ENCODE assay signal across 33 cellular contexts in the genomic region with DNA sequence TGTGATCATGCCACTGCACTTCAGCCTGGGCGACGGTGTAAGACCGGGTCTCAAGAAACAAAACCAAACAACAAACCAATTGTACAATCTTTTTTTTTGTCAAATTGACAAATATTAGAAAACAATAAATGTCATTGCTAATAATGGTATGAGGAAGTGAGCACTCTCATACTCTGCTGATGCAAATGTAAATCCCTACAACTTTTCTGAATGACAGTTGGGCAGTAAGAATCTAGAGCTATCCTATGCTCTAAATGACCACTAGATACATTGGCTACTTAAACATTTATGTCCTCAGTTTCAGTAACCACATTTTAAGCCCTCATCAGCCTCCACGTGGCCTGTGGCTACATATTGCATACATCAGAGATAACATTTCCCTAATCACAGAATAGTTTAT.
DNase-seq lines count a peak whose midpoint lies in the region; ATAC-seq, FAIRE-seq and TF ChIP-seq lines count a peak whose summit lies in the region.
"Had no signal": no experiment of that assay in that cellular context is flagged by ENCODE, and none has a peak within 500 bp of the region (broad histone marks: within the 10 kb centered on the region; RNA-seq: fewer than 3 reads in every experiment).

No MANE protein-coding gene starts in this region.

- FAIRE-seq in GM12891 (lab: Jason Lieb, UNC) = no peak
- FAIRE-seq: G401.6, GM18507, kidney, RCC 7860 had no signal

- H3K4me1 ChIP-seq in ascending aorta = no peaks in the 10 kb centered on the region
- H3K4me1 ChIP-seq: neural progenitor cell, parathyroid adenoma, thyroid gland, vagina had no signal

- DNase-seq in GM12891 (ENCODE audit: insufficient read length, low spot score) = no peak
- DNase-seq in GM20000 (ENCODE audit: low spot score) = peak; percentile 10
- no peak for DNase-seq in NCI-H69 (lab: John Stamatoyannopoulos, UW)
- DNase-seq in ascending aorta (ENCODE audit: low spot score in 2 of 2) = no peak
- DNase-seq: activated CD4-positive, alpha-beta T cell treated with anti-CD3 and anti-CD28 coated beads for 36 hours; activated CD8-positive, alpha-beta T cell treated with anti-CD3 and anti-CD28 coated beads, Interleukin-2, amount 10 ng/mL, durations not matched to agents 7 days and 5 days; activated naive CD4-positive, alpha-beta T cell treated with anti-CD3 and anti-CD28 coated beads, Interleukin-2, amount 50 U/mL, for 16 hours; amniotic stem cell; brain microvascular endothelial cell; Calu3; cerebellar nuclear complex; dermis blood vessel endothelial cell; DMS79; endodermal cell; foreskin fibroblast; IMR-90; kidney; NCI-H146; NCI-H446; NCI-H82; right cardiac atrium; SHP77 treated with DMSO at 0.1 percent for 48 hours; thyroid gland had no signal

- no peaks in the 10 kb centered on the region for H3K27me3 ChIP-seq in ascending aorta
- H3K27me3 ChIP-seq: brain microvascular endothelial cell, neural progenitor cell, thyroid gland, vagina had no signal

- no peak overlapping the region for H3K27ac ChIP-seq in ascending aorta
- H3K27ac ChIP-seq: brain microvascular endothelial cell, neural progenitor cell, parathyroid adenoma, thyroid gland, vagina had no signal

- no peaks in the 10 kb centered on the region for H3K36me3 ChIP-seq in ascending aorta
- H3K36me3 ChIP-seq: brain microvascular endothelial cell, neural progenitor cell, thyroid gland, vagina had no signal

- no peak overlapping the region for H3K4me3 ChIP-seq in ascending aorta
- H3K4me3 ChIP-seq: neural progenitor cell, thyroid gland, vagina had no signal

- ATAC-seq in HG02973 (IDR thresholded peaks at IDR 0.05; ENCODE audit: unreplicated experiment) = peak; percentile 58
- ATAC-seq in HG03565 (IDR thresholded peaks at IDR 0.05; ENCODE audit: unreplicated experiment) = peak; percentile 43
- no peak for ATAC-seq in GM21515 (IDR thresholded peaks at IDR 0.05; ENCODE audit: unreplicated experiment)
- ATAC-seq in GM18505 (IDR thresholded peaks at IDR 0.05; ENCODE audit: unreplicated experiment) = no peak
- ATAC-seq: activated CD4-positive, alpha-beta T cell treated with anti-CD3 and anti-CD28 coated beads for 36 hours; activated CD8-positive, alpha-beta T cell treated with anti-CD3 and anti-CD28 coated beads, Interleukin-2, amount 10 ng/mL, durations not matched to agents 7 days and 5 days; right cardiac atrium had no signal

- no peaks in the 10 kb centered on the region for H3K9me3 ChIP-seq in ascending aorta
- H3K9me3 ChIP-seq: thyroid gland, vagina had no signal

- intact Hi-C loops in ascending aorta (cut with DNase I) = no loop called here

- no peak for TF ChIP-seq CTCF in GM20000 (IDR thresholded peaks at IDR 0.05; ENCODE audit: extremely low read depth, missing control alignments)
- no peak for TF ChIP-seq CTCF in ascending aorta (IDR thresholded peaks at IDR 0.05)

- TF ChIP-seq POLR2A in GM12891 (IDR thresholded peaks at IDR 0.05; ENCODE audit: low read depth, low read length) = no peak
- no peak for TF ChIP-seq POLR2A in GM18505 (IDR thresholded peaks at IDR 0.05; ENCODE audit: borderline replicate concordance, extremely low read depth, insufficient read depth, insufficient read length)

TF ChIP-seq in GM12891, 5 proteins besides CTCF, POLR2A, EP300 and RAD21:
- TF ChIP-seq SPI1 (IDR thresholded peaks at IDR 0.05; ENCODE audit: low read depth, low read length) = peak; percentile 85
- TF ChIP-seq POU2F2 (IDR thresholded peaks at IDR 0.05; ENCODE audit: low read depth, low read length) = no peak

Comparison
In these comparisons a context has a peak if more than half of its experiments do, and no peak if none do; other contexts are left out.
1. ATAC-seq: peak in HG02973 (single experiment) and HG03565 (single experiment); none in GM21515 (single experiment) and GM18505 (single experiment).